Comparison of ENCODE assay signal across 9 cellular contexts in the genomic region with DNA sequence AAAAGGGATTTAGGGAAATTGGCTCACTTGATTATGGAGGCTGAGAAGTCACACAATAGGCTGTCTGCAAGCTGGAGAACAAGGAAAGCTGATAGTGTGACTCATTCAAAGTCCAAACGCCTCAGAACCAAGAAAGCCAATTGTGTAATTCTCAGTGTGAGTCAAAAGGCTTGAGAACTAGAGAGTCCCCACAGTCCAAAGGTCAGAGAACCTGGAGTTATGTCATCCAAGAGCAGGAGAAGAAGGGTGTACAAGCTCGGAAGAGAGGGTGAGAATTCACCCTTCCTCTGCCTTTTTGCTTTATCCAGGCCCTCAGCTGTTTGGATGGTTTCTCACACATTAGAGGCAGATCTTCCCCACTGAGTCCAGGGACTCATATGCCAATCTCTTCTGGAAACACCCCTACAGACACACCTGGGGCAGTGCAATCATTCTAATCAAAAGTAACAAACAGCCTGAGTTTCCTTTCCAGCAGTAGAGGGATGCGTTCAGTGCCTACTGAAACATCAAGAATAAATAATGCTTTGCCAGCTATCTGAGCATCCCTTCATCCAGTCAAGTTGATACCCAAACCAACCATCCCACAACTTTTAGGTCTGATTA.
DNase-seq lines count a peak whose midpoint lies in the region; ATAC-seq and TF ChIP-seq lines count a peak whose summit lies in the region.
"Had no signal": no experiment of that assay in that cellular context is flagged by ENCODE, and none has a peak within 500 bp of the region (broad histone marks: within the 10 kb centered on the region; RNA-seq: fewer than 3 reads in every experiment).

No MANE protein-coding gene starts in this region.

- H3K79me1 ChIP-seq in neuronal stem cell (ENCODE audit: low read depth, low read length), result no peaks in the 10 kb centered on the region

- H3K9ac ChIP-seq in colonic mucosa (ENCODE audit: low read depth in 2 of 2, low read length in 2 of 2), result no peak overlapping the region
- no peak overlapping the region for H3K9ac ChIP-seq in neuronal stem cell (ENCODE audit: low read depth, low read length, poor library complexity)

- H3K4me2 ChIP-seq in neuronal stem cell (ENCODE audit: insufficient read depth, low read length, poor library complexity, severe bottlenecking), result no peak overlapping the region

- no peak overlapping the region for H3K14ac ChIP-seq in neuronal stem cell (ENCODE audit: low read length)

- no peak for ATAC-seq in HG03439 (IDR thresholded peaks at IDR 0.05; ENCODE audit: unreplicated experiment)

- peak; percentile 52 for DNase-seq in GM04504 (ENCODE audit: low read depth)
- DNase-seq in NB4 (ENCODE audit: low read depth), result peak; percentile 58
- peak; percentile 34 for DNase-seq in colonic mucosa
- peak; percentile 8 for DNase-seq in neuronal stem cell (ENCODE audit: low spot score)
- DNase-seq in activated effector memory CD4-positive, alpha-beta T cell treated with anti-CD3 and anti-CD28 coated beads, Interleukin-2, amount 50 U/mL, for 16 hours, result no peak
- no peak for DNase-seq in NCI-H1092 (lab: John Stamatoyannopoulos, UW)
- DNase-seq in activated CD8-positive, alpha-beta memory T cell treated with anti-CD3 and anti-CD28 coated beads, Interleukin-2, amount 50 U/mL, for 4 hours, result no peak
- DNase-seq: naive B cell had no signal

- no peak overlapping the region for H3K4ac ChIP-seq in neuronal stem cell (ENCODE audit: low read length)

- no CpG with 5 or more reads among the region's 3 CpGs for WGBS in neuronal stem cell (ENCODE audit: extremely low coverage in 2 of 2, insufficient read length in 2 of 2, insufficient replicate concordance in 1 of 2), 2 donors

- no peak overlapping the region for H2BK5ac ChIP-seq in neuronal stem cell (ENCODE audit: low read length)

- no peaks in the 10 kb centered on the region for H3K27me3 ChIP-seq in colonic mucosa
- H3K27me3 ChIP-seq in neuronal stem cell (ENCODE audit: control insufficient read depth in 3 of 3, insufficient read depth in 3 of 3, low read depth in 1 of 3, low read length in 3 of 3), result no peaks in the 10 kb centered on the region

- H3K4me1 ChIP-seq in colonic mucosa (no peaks in the 10 kb centered on the region), neuronal stem cell (ENCODE audit: control insufficient read depth in 2 of 2, insufficient read depth in 1 of 2, low read depth in 1 of 2, low read length in 2 of 2) (peaks cover 4 to 8% of the 10 kb centered on the region in 2 donors)

- H2BK12ac ChIP-seq in neuronal stem cell (ENCODE audit: low read length), result no peak overlapping the region

- H2AK5ac ChIP-seq in neuronal stem cell (ENCODE audit: low read depth, low read length), result no peak overlapping the region

- H3K36me3 ChIP-seq in colonic mucosa, result no peaks in the 10 kb centered on the region
- no peaks in the 10 kb centered on the region for H3K36me3 ChIP-seq in neuronal stem cell (replicated peaks in 1 of 2; ENCODE audit: control insufficient read depth in 2 of 2, insufficient read depth in 2 of 2, low read length in 2 of 2)

- H3K27ac ChIP-seq in colonic mucosa (no peak overlapping the region), neuronal stem cell (replicated peaks; ENCODE audit: low read length) (no peak overlapping the region)

- H4K8ac ChIP-seq in neuronal stem cell (ENCODE audit: low read depth, low read length), result no peak overlapping the region

- no peak overlapping the region for H2BK15ac ChIP-seq in neuronal stem cell (ENCODE audit: low read length)

- TF ChIP-seq CTCF in NB4 (IDR thresholded peaks at IDR 0.05; ENCODE audit: low read depth, low read length) (no peak), colonic mucosa (IDR thresholded peaks at IDR 0.05) (no peak)

- no peak for TF ChIP-seq POLR2A in NB4 (IDR thresholded peaks at IDR 0.05; ENCODE audit: extremely low read depth, insufficient read length)

- H2BK120ac ChIP-seq in neuronal stem cell (ENCODE audit: low read depth, low read length), result no peak overlapping the region

- H3K4me3 ChIP-seq in NB4 (ENCODE audit: low read depth, low read length) (no peak overlapping the region), colonic mucosa (no peak overlapping the region), neuronal stem cell (ENCODE audit: low read length in 2 of 2) (no peak overlapping the region)

- no peak overlapping the region for H3K23ac ChIP-seq in neuronal stem cell (ENCODE audit: low read depth, low read length, poor library complexity)

- intact Hi-C loops in colonic mucosa (cut with DNase I), result no loop called here

- no peak overlapping the region for H3K18ac ChIP-seq in neuronal stem cell (ENCODE audit: low read length)

- H3K9me3 ChIP-seq in colonic mucosa (no peaks in the 10 kb centered on the region), neuronal stem cell (replicated peaks in 1 of 2; ENCODE audit: control insufficient read depth in 2 of 2, insufficient read depth in 1 of 2, low read depth in 1 of 2, low read length in 2 of 2) (no peaks in the 10 kb centered on the region)

- peak overlapping the region; percentile 26 for H2AFZ ChIP-seq in neuronal stem cell (ENCODE audit: low read length)

- H4K91ac ChIP-seq in neuronal stem cell (ENCODE audit: low read depth, low read length, poor library complexity), result no peak overlapping the region

Comparison
In these comparisons a context has a peak if more than half of its experiments do, and no peak if none do; other contexts are left out.
1. DNase-seq: peak in GM04504 (single experiment), NB4 (single experiment), colonic mucosa (single experiment) and neuronal stem cell (single experiment); none in activated effector memory CD4-positive, alpha-beta T cell treated with anti-CD3 and anti-CD28 coated beads, Interleukin-2, amount 50 U/mL, for 16 hours (single experiment), NCI-H1092 (single experiment) and activated CD8-positive, alpha-beta memory T cell treated with anti-CD3 and anti-CD28 coated beads, Interleukin-2, amount 50 U/mL, for 4 hours (single experiment).